ENCODE assay signal across 29 cellular contexts in the genomic region with DNA sequence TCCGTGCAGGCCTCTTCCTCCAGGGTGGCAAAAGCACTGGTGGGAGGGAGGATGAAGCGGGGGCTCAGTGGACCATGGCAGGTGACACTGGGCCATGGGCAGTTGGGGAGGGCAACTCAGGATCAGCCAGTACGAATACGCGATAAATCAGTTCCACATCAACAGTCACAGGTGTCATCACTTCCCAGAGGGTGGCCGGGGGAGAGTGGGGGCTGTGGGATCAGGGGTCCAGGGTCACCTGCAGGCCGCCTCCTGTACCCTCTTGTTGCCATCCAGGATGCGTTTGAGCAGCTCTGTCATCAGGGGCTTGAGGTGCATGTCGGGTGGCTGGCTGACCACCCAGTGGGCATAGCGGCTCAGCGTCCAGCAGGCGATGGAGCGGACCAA. TPM values are rescaled to one million over a fixed set of nuclear protein-coding genes. Genes with fewer than 3 reads are reported as not detected.
"Had no signal": no experiment of that assay in that cellular context is flagged by ENCODE, and none has a peak within 500 bp of the region (broad histone marks: within the 10 kb centered on the region; RNA-seq: fewer than 3 reads in every experiment).

No MANE protein-coding gene starts in this region.

- H3K9me3 ChIP-seq: gastrocnemius medialis, lower lobe of right lung, psoas muscle, sigmoid colon, testis, tibial artery had no signal

- H2AFZ ChIP-seq: neural progenitor cell had no signal

- ATAC-seq: effector memory CD8-positive, alpha-beta T cell; gastrocnemius medialis; left ventricle myocardium superior; lower lobe of right lung; psoas muscle; right cardiac atrium; stimulated activated effector memory CD8-positive, alpha-beta T cell treated with anti-CD3 and anti-CD28 coated beads, Interleukin-12 subunit alpha, Interleukin-12 subunit beta, amount 100 ng/mL, for 72 hours; stimulated activated naive CD8-positive, alpha-beta T cell treated with anti-CD3 and anti-CD28 coated beads, Interleukin-15, Interleukin-2, amounts not matched to agents 100 U/mL and 50 U/mL, for 24 hours had no signal

- H3K4me1 ChIP-seq: gastrocnemius medialis, lower lobe of right lung, psoas muscle, sigmoid colon, testis, tibial artery had no signal

- H3K9ac ChIP-seq: neural progenitor cell had no signal

- H3K4me3 ChIP-seq: gastrocnemius medialis, lower lobe of right lung, neural progenitor cell, psoas muscle, sigmoid colon, testis, tibial artery had no signal

- DNase-seq: cortex of kidney; effector memory CD8-positive, alpha-beta T cell; foreskin fibroblast; gastrocnemius medialis; head of caudate nucleus; left ventricle myocardium superior; lower lobe of right lung; naive B cell; nucleus accumbens; psoas muscle; right cardiac atrium; sigmoid colon; stimulated activated CD4-positive, alpha-beta T cell treated with anti-CD3 and anti-CD28 coated beads, Interleukin-2, amount 100 ng/mL, for 24 hours; stimulated activated CD4-positive, alpha-beta T cell treated with anti-CD3 and anti-CD28 coated beads, Interleukin-4, amount 100 ng/mL, for 24 hours; stimulated activated naive CD8-positive, alpha-beta T cell treated with anti-CD3 and anti-CD28 coated beads, Interleukin-15, Interleukin-2, amounts not matched to agents 100 U/mL and 50 U/mL, for 24 hours; substantia nigra; testis; tibial artery had no signal

- FAIRE-seq: endometrium, keratinocyte had no signal

- H3K4me2 ChIP-seq: neural progenitor cell had no signal

- H3K27ac ChIP-seq: gastrocnemius medialis, lower lobe of right lung, neural progenitor cell, psoas muscle, sigmoid colon, testis, tibial artery had no signal

- H3K27me3 ChIP-seq: gastrocnemius medialis, neural progenitor cell, sigmoid colon, testis, tibial artery had no signal

RNA-seq across cellular contexts. Expression of gene GNG14, which starts 18.5 kb away (rescaled TPM):
- total RNA-seq: dermis microvascular lymphatic vessel endothelial cell, gastrocnemius medialis, left ventricle myocardium superior, lower lobe of right lung, mononuclear cell, osteocyte, psoas muscle, renal cortical epithelial cell, right cardiac atrium, sigmoid colon, skeletal muscle tissue, urinary bladder had no signal
- polyA plus RNA-seq: esophagus, keratinocyte, psoas muscle, right cardiac atrium, sigmoid colon, urinary bladder had no signal
